Comparison of ENCODE assay signal across 14 cellular contexts in the genomic region with DNA sequence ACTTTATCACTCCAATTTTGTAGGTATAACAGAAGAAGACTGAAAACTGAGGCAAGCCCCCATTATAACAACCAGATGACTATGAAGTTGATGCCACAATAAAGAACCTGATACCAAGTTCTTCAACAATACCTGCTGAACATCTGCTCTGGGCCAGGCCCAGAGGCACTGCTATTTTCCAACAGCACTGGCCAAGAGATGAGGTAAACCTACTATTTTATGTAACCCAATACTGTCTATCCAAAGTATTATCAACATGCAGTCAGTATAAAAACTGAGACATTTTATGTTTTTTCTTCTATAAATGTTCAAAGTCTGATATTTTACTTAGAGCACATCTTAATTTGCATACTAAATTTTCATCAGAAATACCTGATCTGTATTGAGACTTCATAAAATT. TPM values are rescaled to one million over a fixed set of nuclear protein-coding genes. Genes with fewer than 3 reads are reported as not detected.
DNase-seq lines count a peak whose midpoint lies in the region; ATAC-seq and TF ChIP-seq lines count a peak whose summit lies in the region.
"Had no signal": no experiment of that assay in that cellular context is flagged by ENCODE, and none has a peak within 500 bp of the region (broad histone marks: within the 10 kb centered on the region; RNA-seq: fewer than 3 reads in every experiment).

No MANE protein-coding gene starts in this region.

- no peaks in the 10 kb centered on the region for H3K27me3 ChIP-seq in left ventricle myocardium inferior (ENCODE audit: low read depth)
- H3K27me3 ChIP-seq in gastrocnemius medialis = no peaks in the 10 kb centered on the region
- H3K27me3 ChIP-seq in right lobe of liver = no peaks in the 10 kb centered on the region
- H3K27me3 ChIP-seq: BLaER1 treated with 17β-estradiol and CSF1 and Interleukin-3, amounts not matched to agents 10 nM and 100 nM had no signal

- no peak overlapping the region for H3K4me3 Mint-ChIP-seq in activated CD4-positive, alpha-beta T cell treated with anti-CD3 and anti-CD28 coated beads for 36 hours
- H3K4me3 Mint-ChIP-seq: CD4-positive, alpha-beta T cell had no signal

- POLR2A ChIA-PET in activated CD4-positive, alpha-beta T cell treated with anti-CD3 and anti-CD28 coated beads for 36 hours (lab: Charles Lee) = no interaction called here

- H3K4me1 Mint-ChIP-seq in activated CD4-positive, alpha-beta T cell treated with anti-CD3 and anti-CD28 coated beads for 36 hours = peaks cover 27% of the 10 kb centered on the region

- H3K27ac Mint-ChIP-seq in activated CD4-positive, alpha-beta T cell treated with anti-CD3 and anti-CD28 coated beads for 36 hours = peak overlapping the region; percentile 25
- H3K27ac Mint-ChIP-seq: CD4-positive, alpha-beta T cell had no signal

- no peaks in the 10 kb centered on the region for H3K27me3 Mint-ChIP-seq in activated CD4-positive, alpha-beta T cell treated with anti-CD3 and anti-CD28 coated beads for 36 hours
- H3K27me3 Mint-ChIP-seq: CD4-positive, alpha-beta T cell had no signal

- H3K36me3 Mint-ChIP-seq in activated CD4-positive, alpha-beta T cell treated with anti-CD3 and anti-CD28 coated beads for 36 hours (ENCODE audit: low read depth) = peaks cover 44% of the 10 kb centered on the region

- no peak for DNase-seq in activated CD4-positive, alpha-beta T cell treated with anti-CD3 and anti-CD28 coated beads for 36 hours
- no peak for DNase-seq in activated CD4-positive, alpha-beta T cell treated with anti-CD3 and anti-CD28 coated beads, Interleukin-2, amount 50 U/mL, for 1 hour
- DNase-seq in left ventricle myocardium inferior (no peak), left cardiac atrium (no peak), gastrocnemius medialis (no peak), right lobe of liver (no peak)
- DNase-seq: Calu3; CD4-positive, alpha-beta T cell; DMS 273 treated with DMSO at 0.1 percent for 48 hours; HCEC 1CT; IMR-90 had no signal

- peaks cover 75% of the 10 kb centered on the region for H3K36me3 ChIP-seq in left ventricle myocardium inferior
- peaks cover 0 to 57% of the 10 kb centered on the region in 2 donors for H3K36me3 ChIP-seq in gastrocnemius medialis
- peaks cover 7 to 60% (median 15%) of the 10 kb centered on the region in 4 donors for H3K36me3 ChIP-seq in right lobe of liver

- no peak overlapping the region for H3K4me3 ChIP-seq in left ventricle myocardium inferior
- no peak overlapping the region for H3K4me3 ChIP-seq in gastrocnemius medialis
- no peak overlapping the region for H3K4me3 ChIP-seq in right lobe of liver
- H3K4me3 ChIP-seq: BLaER1 treated with 17β-estradiol and CSF1 and Interleukin-3, amounts not matched to agents 10 nM and 100 nM had no signal

- no peak for ATAC-seq in activated CD4-positive, alpha-beta T cell treated with anti-CD3 and anti-CD28 coated beads for 36 hours
- ATAC-seq in left cardiac atrium (no peak), gastrocnemius medialis (peak; percentile 38 to 42), HG02610 (IDR thresholded peaks at IDR 0.05; ENCODE audit: unreplicated experiment) (no peak), right lobe of liver (no peak)

- H3K27ac ChIP-seq in left ventricle myocardium inferior (replicated peaks) (peak overlapping the region; percentile 62), gastrocnemius medialis (peak overlapping the region; percentile 7 to 71 (median 40)), right lobe of liver (no peak overlapping the region)
- H3K27ac ChIP-seq: 22Rv1; BLaER1 treated with 17β-estradiol and CSF1 and Interleukin-3, amounts not matched to agents 10 nM and 100 nM had no signal

- H3K9me3 Mint-ChIP-seq in activated CD4-positive, alpha-beta T cell treated with anti-CD3 and anti-CD28 coated beads for 36 hours (ENCODE audit: low read depth) = no peaks in the 10 kb centered on the region
- H3K9me3 Mint-ChIP-seq: CD4-positive, alpha-beta T cell had no signal

- no peak for TF ChIP-seq CTCF in left ventricle myocardium inferior (IDR thresholded peaks at IDR 0.05; ENCODE audit: borderline replicate concordance)
- TF ChIP-seq CTCF in gastrocnemius medialis (IDR thresholded peaks at IDR 0.05 in 4 of 5, conservative IDR thresholded peaks at IDR 0.05 in 1 of 5) = no peak
- TF ChIP-seq CTCF in right lobe of liver (IDR thresholded peaks at IDR 0.05) = no peak

- no peak for TF ChIP-seq POLR2A in gastrocnemius medialis (IDR thresholded peaks at IDR 0.05)
- no peak for TF ChIP-seq POLR2A in right lobe of liver (IDR thresholded peaks at IDR 0.05)

- H3K4me1 ChIP-seq in left ventricle myocardium inferior (peaks cover 37% of the 10 kb centered on the region), gastrocnemius medialis (peaks cover 20 to 23% of the 10 kb centered on the region in 2 donors), right lobe of liver (peaks cover 0 to 13% (median 5%) of the 10 kb centered on the region in 4 donors)

- CTCF ChIA-PET in activated CD4-positive, alpha-beta T cell treated with anti-CD3 and anti-CD28 coated beads for 36 hours (lab: Charles Lee) = interaction anchor here (1.0 to 1.6 kb wide), 6 partner anchors 19 to 81 kb away, joined by 3 to 13 read pairs (median 4); a partner anchor contains a TSS

- in situ Hi-C loops in gastrocnemius medialis (cut with MboI; ENCODE audit: low sequenced_read_pairs in 4 of 4) = no loop called here

- intact Hi-C loops in activated CD4-positive, alpha-beta T cell treated with anti-CD3 and anti-CD28 coated beads for 36 hours (cut with DNase I, micrococcal nuclease) = no loop called here
- intact Hi-C loops in left ventricle myocardium inferior (cut with micrococcal nuclease) = no loop called here
- intact Hi-C loops in left cardiac atrium (cut with DNase I) = no loop called here
- intact Hi-C loops in gastrocnemius medialis (cut with DNase I; ENCODE audit: low total_unique reads) = no loop called here
- intact Hi-C loops in right lobe of liver (cut with DNase I) = no loop called here

- no peaks in the 10 kb centered on the region for H3K9me3 ChIP-seq in left ventricle myocardium inferior (replicated peaks)
- H3K9me3 ChIP-seq in gastrocnemius medialis = no peaks in the 10 kb centered on the region
- no peaks in the 10 kb centered on the region for H3K9me3 ChIP-seq in right lobe of liver
- H3K9me3 ChIP-seq: BLaER1 treated with 17β-estradiol and CSF1 and Interleukin-3, amounts not matched to agents 10 nM and 100 nM had no signal

RNA-seq across cellular contexts. Expression of a gene that starts 6.1 kb away (rescaled TPM):
- total RNA-seq in activated CD4-positive, alpha-beta T cell treated with anti-CD3 and anti-CD28 coated beads for 36 hours = 10 to 100 TPM; 76.2 to 88.7 TPM
- total RNA-seq in left ventricle myocardium inferior (49.6 TPM), left cardiac atrium (10 to 100 TPM; 42.9 to 46.7 TPM), gastrocnemius medialis (10 to 100 TPM; 32.8 to 51.7 (median 43.2) TPM), right lobe of liver (10 to 100 TPM; 35.4 to 55.6 (median 40.8) TPM)

RNA-seq across cellular contexts. Expression of a gene that starts 53.7 kb away (rescaled TPM):
- total RNA-seq in activated CD4-positive, alpha-beta T cell treated with anti-CD3 and anti-CD28 coated beads for 36 hours = 10 to 100 TPM; 11.2 to 14.1 TPM
- total RNA-seq in left ventricle myocardium inferior = 3.7 TPM
- total RNA-seq in left cardiac atrium = 1 to 10 TPM; 4.8 to 6.8 TPM
- under 1 TPM in 1 of 4 donors, not detected in 3; 0.13 TPM for total RNA-seq in gastrocnemius medialis
- 1 to 10 TPM in 2 of 6 experiments, under 1 TPM in 4; 0.28 to 1.9 (median 0.71) TPM for total RNA-seq in right lobe of liver
- total RNA-seq: IMR-90 had no signal

RNA-seq across cellular contexts. Expression of a gene that starts 53.9 kb away (rescaled TPM):
- 1,000 to 10,000 TPM; 5,181 to 7,416 TPM for total RNA-seq in activated CD4-positive, alpha-beta T cell treated with anti-CD3 and anti-CD28 coated beads for 36 hours
- total RNA-seq in left ventricle myocardium inferior (1,128 TPM), left cardiac atrium (1,000 to 10,000 TPM; 1,362 to 1,570 TPM), gastrocnemius medialis (1,000 to 10,000 TPM in 2 of 4 donors, 100 to 1,000 TPM in 2; 787 to 1,106 (median 928) TPM), right lobe of liver (1,000 to 10,000 TPM in 5 of 6 experiments, 100 to 1,000 TPM in 1; 894 to 5,671 (median 2,154) TPM)

Comparison
In these comparisons a context has a peak if more than half of its experiments do, and no peak if none do; other contexts are left out.
1. ATAC-seq: peak in gastrocnemius medialis (2 of 2); none in activated CD4-positive, alpha-beta T cell treated with anti-CD3 and anti-CD28 coated beads for 36 hours (single experiment), left cardiac atrium (0 of 2), HG02610 (single experiment) and right lobe of liver (0 of 4).
2. H3K27ac ChIP-seq: peak in left ventricle myocardium inferior (single experiment) and gastrocnemius medialis (4 of 4); none in right lobe of liver (0 of 3).